ENCODE assay signal across 8 cellular contexts in genomic region chr14:68824517-68825347, GRCh38. TPM values are rescaled to one million over a fixed set of nuclear protein-coding genes. Genes with fewer than 3 reads are reported as not detected.
DNase-seq lines count a peak whose midpoint lies in the region; ATAC-seq and TF ChIP-seq lines count a peak whose summit lies in the region.

No MANE protein-coding gene starts in this region.

- H3K4me1 ChIP-seq in OCI-LY7 (ENCODE audit: insufficient read depth, low read length, poor library complexity, severe bottlenecking), result peaks cover 45% of the 10 kb centered on the region
- H3K4me1 ChIP-seq in mammary epithelial cell (ENCODE audit: insufficient read depth, low read length), result peaks cover 9% of the 10 kb centered on the region

- H3K79me2 ChIP-seq in OCI-LY7 (ENCODE audit: insufficient read depth, low read depth, low read length) (no peaks in the 10 kb centered on the region), mammary epithelial cell (ENCODE audit: insufficient read depth, low read length) (no peaks in the 10 kb centered on the region)

- no TSS peak for BruUV-seq in OCI-LY7 (replicated peaks; lab: Mats Ljungman, UMichigan)
- BruUV-seq in mammary epithelial cell (replicated peaks; lab: Mats Ljungman, UMichigan), result no TSS peak

- H3K27me3 ChIP-seq in H7 (ENCODE audit: control insufficient read depth, insufficient read depth, low read length), result no peaks in the 10 kb centered on the region
- H3K27me3 ChIP-seq in mammary epithelial cell (ENCODE audit: insufficient read depth, low read length), result no peaks in the 10 kb centered on the region

- H3K9ac ChIP-seq in mammary epithelial cell (ENCODE audit: insufficient read depth, low read length), result no peak overlapping the region

- peaks cover 58% of the 10 kb centered on the region for H3K4me1 Mint-ChIP-seq in stimulated activated memory B cell treated with anti-CD40 and anti-IgM and Interleukin-4, amounts not matched to agents 10 μg/mL and 1 μg/mL and 100 μg/mL, for 72 hours

- dilution Hi-C loops in mammary epithelial cell (cut with HindIII; ENCODE audit: low sequenced_read_pairs), result loop anchor here (25.0 kb wide), 2 partner anchors 562 to 887 kb away; no protein-coding TSS in a partner anchor

- POLR2A ChIA-PET in OCI-LY7 (lab: Charles Lee), result interaction anchor here (0.6 to 1.2 kb wide), 4 partner anchors 10 to 573 kb away, joined by 3 to 4 read pairs (median 4); no protein-coding TSS in a partner anchor

- H3K9me2 ChIP-seq in OCI-LY7 (ENCODE audit: insufficient read depth, low read length), result no peaks in the 10 kb centered on the region

- in situ Hi-C loops in Caki2 (cut with HindIII; ENCODE audit: low pct_unique_long_range_greater_than_20kb, low sequenced_read_pairs), result no loop called here
- in situ Hi-C loops in mammary epithelial cell (cut with MboI; ENCODE audit: low sequenced_read_pairs in 2 of 2), result loop anchor here (5.0 to 10.0 kb wide), 3 partner anchors 580 to 892 kb away; no protein-coding TSS in a partner anchor

- H3K36me3 ChIP-seq in H7 (replicated peaks; ENCODE audit: control insufficient read depth, insufficient read depth, low read length) (no peaks in the 10 kb centered on the region), OCI-LY7 (ENCODE audit: insufficient read depth, low read length) (no peaks in the 10 kb centered on the region), mammary epithelial cell (ENCODE audit: insufficient read depth, low read length) (no peaks in the 10 kb centered on the region)

- DNase-seq in Caki2 (ENCODE audit: low read depth) (peak; percentile 53), H7 (peak; percentile 92), OCI-LY7 (ENCODE audit: low spot score) (peak; percentile 65), mammary epithelial cell (no peak), kidney glomerular epithelial cell (lab: John Stamatoyannopoulos, UW) (peak; percentile 61)

- H3K27ac Mint-ChIP-seq in stimulated activated memory B cell treated with anti-CD40 and anti-IgM and Interleukin-4, amounts not matched to agents 10 μg/mL and 1 μg/mL and 100 μg/mL, for 72 hours, result peak overlapping the region; percentile 77

- peak overlapping the region; percentile 81 for H2AFZ ChIP-seq in OCI-LY7 (ENCODE audit: low read length)
- H2AFZ ChIP-seq in mammary epithelial cell (ENCODE audit: low read depth, low read length), result peak overlapping the region; percentile 28

- H3K27ac ChIP-seq in OCI-LY7 (ENCODE audit: low read depth, low read length, poor library complexity, severe bottlenecking) (no peak overlapping the region), mammary epithelial cell (ENCODE audit: insufficient read depth, low read depth, low read length) (no peak overlapping the region)

- ATAC-seq in stimulated activated memory B cell treated with anti-CD40 and anti-IgM and Interleukin-4, amounts not matched to agents 10 μg/mL and 1 μg/mL and 100 μg/mL, for 72 hours, result peak; percentile 41
- no peak for ATAC-seq in GM21717 (IDR thresholded peaks at IDR 0.05; ENCODE audit: unreplicated experiment)
- ATAC-seq in HG03378 (IDR thresholded peaks at IDR 0.05; ENCODE audit: unreplicated experiment), result no peak

- no peak overlapping the region for H3K4me3 Mint-ChIP-seq in stimulated activated memory B cell treated with anti-CD40 and anti-IgM and Interleukin-4, amounts not matched to agents 10 μg/mL and 1 μg/mL and 100 μg/mL, for 72 hours

- H3K4me3 ChIP-seq in H7 (ENCODE audit: insufficient read depth, low read depth, low read length) (no peak overlapping the region), OCI-LY7 (ENCODE audit: low read depth, low read length, poor library complexity, severe bottlenecking) (no peak overlapping the region), mammary epithelial cell (replicated peaks in 1 of 3; ENCODE audit: insufficient read depth in 1 of 3, low read depth in 2 of 3, low read length in 3 of 3) (no peak overlapping the region)

- 34% methylated on average over 10 of the region's 11 CpGs for WGBS in mammary epithelial cell (ENCODE audit: low coverage, missing lambda C conversion rate)

- intact Hi-C loops in OCI-LY7 (cut with micrococcal nuclease; ENCODE audit: unreplicated experiment) (loop anchor here (2.0 to 10.0 kb wide), 3 partner anchors 576 to 990 kb away; no protein-coding TSS in a partner anchor), mammary epithelial cell (cut with micrococcal nuclease) (loop anchor here (2.0 kb wide), 1 partner anchor 576 kb away; no protein-coding TSS in a partner anchor)

- H3K36me3 Mint-ChIP-seq in stimulated activated memory B cell treated with anti-CD40 and anti-IgM and Interleukin-4, amounts not matched to agents 10 μg/mL and 1 μg/mL and 100 μg/mL, for 72 hours, result no peaks in the 10 kb centered on the region

- no peaks in the 10 kb centered on the region for H3K9me3 Mint-ChIP-seq in stimulated activated memory B cell treated with anti-CD40 and anti-IgM and Interleukin-4, amounts not matched to agents 10 μg/mL and 1 μg/mL and 100 μg/mL, for 72 hours

- no peaks in the 10 kb centered on the region for H3K27me3 Mint-ChIP-seq in stimulated activated memory B cell treated with anti-CD40 and anti-IgM and Interleukin-4, amounts not matched to agents 10 μg/mL and 1 μg/mL and 100 μg/mL, for 72 hours

- CTCF ChIA-PET in OCI-LY7 (lab: Charles Lee; ENCODE audit: unreplicated experiment), result interaction anchor here (0.6 kb wide), 1 partner anchor 566 kb away, joined by 3 read pairs; no protein-coding TSS in a partner anchor
- CTCF ChIA-PET in mammary epithelial cell (lab: Charles Lee; ENCODE audit: low non-redundant PET), result interaction anchor here (0.5 to 0.6 kb wide), 5 partner anchors 540 to 743 kb away, joined by 3 to 11 read pairs (median 4); no protein-coding TSS in a partner anchor

- H3K9me3 ChIP-seq in OCI-LY7 (ENCODE audit: low read length), result no peaks in the 10 kb centered on the region
- no peaks in the 10 kb centered on the region for H3K9me3 ChIP-seq in mammary epithelial cell (replicated peaks; ENCODE audit: insufficient read depth, low read length)

- H3K4me2 ChIP-seq in OCI-LY7 (ENCODE audit: low read length), result peak overlapping the region; percentile 46
- no peak overlapping the region for H3K4me2 ChIP-seq in mammary epithelial cell (ENCODE audit: insufficient read depth, low read depth, low read length)

- TF ChIP-seq CTCF in OCI-LY7 (conservative IDR thresholded peaks at IDR 0.05; ENCODE audit: low read length) (peak; percentile 99), mammary epithelial cell (conservative IDR thresholded peaks at IDR 0.05 in 1 of 2, IDR thresholded peaks at IDR 0.05 in 1 of 2; ENCODE audit: extremely low read depth in 1 of 2, insufficient read depth in 1 of 2, low read depth in 1 of 2, low read length in 2 of 2) (peak; percentile 85 to 97)

- H4K20me1 ChIP-seq in OCI-LY7 (ENCODE audit: insufficient read depth, low read length), result no peaks in the 10 kb centered on the region
- no peaks in the 10 kb centered on the region for H4K20me1 ChIP-seq in mammary epithelial cell (ENCODE audit: insufficient read depth, low read length)

RNA-seq across cellular contexts. Expression of gene ZFP36L1, which starts 31.9 kb away (rescaled TPM):
- total RNA-seq in Caki2 (2014; rRNA removed; shearing (Covaris generic); ENCODE audit: low replicate concordance), result 31.6 and 102 TPM in 2 replicates
- 47.8 and 73.1 TPM in 2 replicates for total RNA-seq in H7 (2014; rRNA removed; shearing (Covaris generic))
- total RNA-seq in OCI-LY7 (2014; rRNA removed; shearing (Covaris generic)), result 24.2 and 25.6 TPM in 2 replicates
- total RNA-seq in OCI-LY7 (2022), result 51.4 and 57.0 TPM in 2 replicates
- 100 to 1,000 TPM; 169 to 373 TPM for total RNA-seq in mammary epithelial cell
- 140 TPM for polyA plus RNA-seq in mammary epithelial cell
- polyA minus RNA-seq in mammary epithelial cell, result 99.0 TPM
